Comparison of ENCODE assay signal across 24 cellular contexts in the genomic region with DNA sequence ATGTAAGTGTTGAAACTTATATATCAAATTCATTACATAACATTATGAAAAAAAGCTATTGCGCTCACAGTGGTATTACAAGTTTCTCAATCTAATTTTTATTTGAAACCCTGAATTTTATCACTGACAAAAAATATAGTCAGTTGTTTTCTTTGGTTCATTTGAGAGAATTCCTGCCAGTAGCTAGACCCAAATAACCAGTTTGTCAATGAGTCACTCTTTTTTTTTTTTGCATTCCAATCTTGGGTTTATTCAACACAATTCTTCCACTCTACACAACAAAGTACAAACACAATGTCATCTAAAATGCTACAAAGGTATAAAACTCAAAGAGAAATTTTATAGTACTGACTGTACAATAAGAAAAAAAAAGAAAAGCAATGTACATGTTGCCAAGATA.
"Had no signal": no experiment of that assay in that cellular context is flagged by ENCODE, and none has a peak within 500 bp of the region (broad histone marks: within the 10 kb centered on the region; RNA-seq: fewer than 3 reads in every experiment).

No MANE protein-coding gene starts in this region.

- DNase-seq: activated B cell treated with CpG ODN at 0.5 μM for 24 hours; activated CD4-positive, alpha-beta T cell treated with anti-CD3 and anti-CD28 coated beads for 36 hours; activated CD4-positive, alpha-beta T cell treated with anti-CD3 and anti-CD28 coated beads, Interleukin-2, amount 50 U/mL, for 4 hours; activated CD8-positive, alpha-beta memory T cell treated with anti-CD3 and anti-CD28 coated beads for 24 hours; activated CD8-positive, alpha-beta memory T cell treated with anti-CD3 and anti-CD28 coated beads, Interleukin-2, amount 50 U/mL, for 4 hours; activated naive CD4-positive, alpha-beta T cell treated with Interleukin-2 at 50 U/mL for 16 hours; activated naive CD8-positive, alpha-beta T cell treated with anti-CD3 and anti-CD28 coated beads, Interleukin-2, amount 10 ng/mL, durations not matched to agents 7 days and 5 days; activated T-cell treated with anti-CD3 and anti-CD28 coated beads, Interleukin-2, amount 50 U/mL, for 48 hours; amygdala; body of pancreas; head of caudate nucleus; islet precursor cell; lower lobe of right lung; naive thymus-derived CD4-positive, alpha-beta T cell; occipital lobe; right lobe of liver; stimulated activated CD4-positive, alpha-beta T cell treated with anti-CD3 and anti-CD28 coated beads, Interleukin-15, amount 100 ng/mL, for 24 hours; T1000 had no signal

- H3K4me3 ChIP-seq: body of pancreas, gastroesophageal sphincter, lower lobe of right lung, right lobe of liver, smooth muscle cell, vagina had no signal

- H3K4me2 ChIP-seq: smooth muscle cell had no signal

- H3K4me3 Mint-ChIP-seq: activated B cell treated with CpG ODN at 0.5 μM for 24 hours; activated CD4-positive, alpha-beta T cell treated with anti-CD3 and anti-CD28 coated beads for 36 hours; activated naive CD8-positive, alpha-beta T cell treated with anti-CD3 and anti-CD28 coated beads, Interleukin-2, amount 10 ng/mL, durations not matched to agents 7 days and 5 days; naive thymus-derived CD4-positive, alpha-beta T cell; neural crest cell; stimulated activated memory B cell treated with anti-CD40 and anti-IgM and Interleukin-4, amounts not matched to agents 10 μg/mL and 1 μg/mL and 100 μg/mL, for 72 hours; T-helper 1 cell treated with Interleukin-12 subunit alpha and Interleukin-12 subunit beta and Interleukin-4 antibody, amounts not matched to agents 30 μg/mL and 1 μg/mL, for 36 hours had no signal

- H3K9me3 ChIP-seq: body of pancreas, gastroesophageal sphincter, lower lobe of right lung, right lobe of liver, vagina had no signal

- H3K9me3 Mint-ChIP-seq: activated B cell treated with CpG ODN at 0.5 μM for 24 hours; activated naive CD8-positive, alpha-beta T cell treated with anti-CD3 and anti-CD28 coated beads, Interleukin-2, amount 10 ng/mL, durations not matched to agents 7 days and 5 days; naive thymus-derived CD4-positive, alpha-beta T cell; neural crest cell; stimulated activated memory B cell treated with anti-CD40 and anti-IgM and Interleukin-4, amounts not matched to agents 10 μg/mL and 1 μg/mL and 100 μg/mL, for 72 hours; T-helper 1 cell treated with Interleukin-12 subunit alpha and Interleukin-12 subunit beta and Interleukin-4 antibody, amounts not matched to agents 30 μg/mL and 1 μg/mL, for 36 hours had no signal

- H3K27ac ChIP-seq: body of pancreas, gastroesophageal sphincter, lower lobe of right lung, right lobe of liver, vagina had no signal

- H3K27ac Mint-ChIP-seq: activated B cell treated with CpG ODN at 0.5 μM for 24 hours; activated CD4-positive, alpha-beta T cell treated with anti-CD3 and anti-CD28 coated beads for 36 hours; activated naive CD8-positive, alpha-beta T cell treated with anti-CD3 and anti-CD28 coated beads, Interleukin-2, amount 10 ng/mL, durations not matched to agents 7 days and 5 days; naive thymus-derived CD4-positive, alpha-beta T cell; stimulated activated memory B cell treated with anti-CD40 and anti-IgM and Interleukin-4, amounts not matched to agents 10 μg/mL and 1 μg/mL and 100 μg/mL, for 72 hours; T-helper 1 cell treated with Interleukin-12 subunit alpha and Interleukin-12 subunit beta and Interleukin-4 antibody, amounts not matched to agents 30 μg/mL and 1 μg/mL, for 36 hours had no signal

- ATAC-seq: body of pancreas; gastroesophageal sphincter; lower lobe of right lung; naive thymus-derived CD4-positive, alpha-beta T cell; stimulated activated memory B cell treated with anti-CD40 and anti-IgM and Interleukin-4, amounts not matched to agents 10 μg/mL and 1 μg/mL and 100 μg/mL, for 72 hours had no signal

- H3K4me1 ChIP-seq: body of pancreas, gastroesophageal sphincter, lower lobe of right lung, right lobe of liver had no signal

- H3K27me3 ChIP-seq: body of pancreas, gastroesophageal sphincter, right lobe of liver, vagina had no signal

- H3K4me1 Mint-ChIP-seq: activated B cell treated with CpG ODN at 0.5 μM for 24 hours; activated naive CD8-positive, alpha-beta T cell treated with anti-CD3 and anti-CD28 coated beads, Interleukin-2, amount 10 ng/mL, durations not matched to agents 7 days and 5 days; naive thymus-derived CD4-positive, alpha-beta T cell; neural crest cell; stimulated activated memory B cell treated with anti-CD40 and anti-IgM and Interleukin-4, amounts not matched to agents 10 μg/mL and 1 μg/mL and 100 μg/mL, for 72 hours had no signal

- H3K27me3 Mint-ChIP-seq: activated B cell treated with CpG ODN at 0.5 μM for 24 hours; activated CD4-positive, alpha-beta T cell treated with anti-CD3 and anti-CD28 coated beads for 36 hours; activated naive CD8-positive, alpha-beta T cell treated with anti-CD3 and anti-CD28 coated beads, Interleukin-2, amount 10 ng/mL, durations not matched to agents 7 days and 5 days; naive thymus-derived CD4-positive, alpha-beta T cell; stimulated activated memory B cell treated with anti-CD40 and anti-IgM and Interleukin-4, amounts not matched to agents 10 μg/mL and 1 μg/mL and 100 μg/mL, for 72 hours had no signal
